In the genomic region with DNA sequence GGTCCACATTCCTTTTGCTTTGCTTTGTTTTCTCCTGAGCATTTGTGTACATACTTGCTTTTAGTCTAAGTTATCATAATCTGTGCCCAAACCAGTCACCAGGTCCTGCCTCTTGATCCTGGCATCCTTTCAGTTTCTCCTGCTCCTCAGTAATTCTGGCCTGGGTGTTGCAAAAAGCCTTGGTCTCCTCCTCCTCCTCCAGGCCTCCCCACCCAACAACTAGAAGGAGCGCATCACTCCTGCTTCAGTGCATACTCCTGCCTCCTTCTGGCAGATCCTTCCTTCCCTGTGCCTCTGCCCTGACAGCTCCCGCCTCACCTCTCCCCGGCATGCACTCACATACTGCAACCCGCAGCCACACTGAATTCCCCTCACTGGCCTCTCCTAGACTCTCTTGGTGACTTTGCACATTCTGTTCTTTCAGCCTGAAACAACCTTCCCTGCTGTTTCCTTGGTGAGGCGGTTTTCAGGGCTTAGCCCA, we compare ENCODE assay signal across 12 cellular contexts. TPM values are rescaled to one million over a fixed set of nuclear protein-coding genes. Genes with fewer than 3 reads are reported as not detected.
DNase-seq lines count a peak whose midpoint lies in the region; TF ChIP-seq lines count a peak whose summit lies in the region.
"Had no signal": no experiment of that assay in that cellular context is flagged by ENCODE, and none has a peak within 500 bp of the region (broad histone marks: within the 10 kb centered on the region; RNA-seq: fewer than 3 reads in every experiment).

No MANE protein-coding gene starts in this region.

- peaks cover 2% of the 10 kb centered on the region for H3K4me1 ChIP-seq in mucosa of stomach (ENCODE audit: control insufficient read depth, insufficient read depth, low read length)

- H3K4me3 Mint-ChIP-seq in CD14-positive monocyte: peak overlapping the region in 1 of 2 donors; percentile 97
- H3K4me3 Mint-ChIP-seq: B cell had no signal

- peaks cover 0 to 10% of the 10 kb centered on the region in 2 donors for H3K36me3 Mint-ChIP-seq in CD14-positive monocyte

- intact Hi-C loops in CD14-positive monocyte (cut with micrococcal nuclease): no loop called here

- no peak overlapping the region for H3K4me3 ChIP-seq in mucosa of stomach (ENCODE audit: low read length)

- H3K9ac ChIP-seq in mucosa of stomach (ENCODE audit: low read length): peak overlapping the region; percentile 49

- H3K27ac Mint-ChIP-seq in CD14-positive monocyte: no peak overlapping the region
- H3K27ac Mint-ChIP-seq: B cell had no signal

- H3K9me3 ChIP-seq in mucosa of stomach (ENCODE audit: control insufficient read depth, low read length): no peaks in the 10 kb centered on the region

- H3K36me3 ChIP-seq in mucosa of stomach (ENCODE audit: control insufficient read depth, insufficient read depth, low read length): no peaks in the 10 kb centered on the region

- no peak for TF ChIP-seq CTCF in CD14-positive monocyte (IDR thresholded peaks at IDR 0.05)

- DNase-seq in 8988T: peak; percentile 39
- DNase-seq in NCI-H226: peak; percentile 61
- DNase-seq in fibroblast of gingiva (ENCODE audit: low read depth): peak; percentile 98
- no peak for DNase-seq in CD14-positive monocyte (ENCODE audit: low spot score)
- no peak for DNase-seq in NCI-H2196 treated with DMSO at 0.1 percent for 48 hours (lab: John Stamatoyannopoulos, UW; ENCODE audit: unreplicated experiment)
- DNase-seq in activated naive CD4-positive, alpha-beta T cell treated with anti-CD3 and anti-CD28 coated beads, Interleukin-2, amount 50 U/mL, for 16 hours: no peak
- no peak for DNase-seq in NCI-H146 (lab: John Stamatoyannopoulos, UW)
- DNase-seq: activated CD4-positive, alpha-beta T cell treated with anti-CD3 and anti-CD28 coated beads, Interleukin-2, amount 50 U/mL, for 48 hours; Kasumi-1; midbrain had no signal

- H3K27me3 Mint-ChIP-seq in CD14-positive monocyte (ENCODE audit: low read depth in 3 of 3): peaks cover 59 to 70% (median 69%) of the 10 kb centered on the region in 3 donors

- H3K4me1 Mint-ChIP-seq in CD14-positive monocyte: peaks cover 20% of the 10 kb centered on the region

- peaks cover 0 to 27% (median 11%) of the 10 kb centered on the region in 7 donors for H3K9me3 Mint-ChIP-seq in CD14-positive monocyte

- H3K27me3 ChIP-seq in mucosa of stomach (ENCODE audit: control insufficient read depth, insufficient read depth, low read length): peaks cover 46% of the 10 kb centered on the region

RNA-seq across cellular contexts. Expression of a gene that starts 2.3 kb away (rescaled TPM):
- not detected for polyA plus RNA-seq in CD14-positive monocyte

RNA-seq across cellular contexts. Expression of a gene that starts 34.4 kb away (rescaled TPM):
- polyA plus RNA-seq in CD14-positive monocyte: 10 to 100 TPM; 18.3 to 28.7 TPM

RNA-seq across cellular contexts. Expression of a gene that starts 58.2 kb away (rescaled TPM):
- 100 to 1,000 TPM; 479 to 516 TPM for polyA plus RNA-seq in CD14-positive monocyte

Comparison
In these comparisons a context has a peak if more than half of its experiments do, and no peak if none do; other contexts are left out.
1. DNase-seq: peak in 8988T (single experiment), NCI-H226 (single experiment) and fibroblast of gingiva (single experiment); none in CD14-positive monocyte (single experiment), NCI-H2196 treated with DMSO at 0.1 percent for 48 hours (single experiment), activated naive CD4-positive, alpha-beta T cell treated with anti-CD3 and anti-CD28 coated beads, Interleukin-2, amount 50 U/mL, for 16 hours (single experiment) and NCI-H146 (single experiment).